21 cellular contexts compared by ENCODE assay signal in the genomic region with DNA sequence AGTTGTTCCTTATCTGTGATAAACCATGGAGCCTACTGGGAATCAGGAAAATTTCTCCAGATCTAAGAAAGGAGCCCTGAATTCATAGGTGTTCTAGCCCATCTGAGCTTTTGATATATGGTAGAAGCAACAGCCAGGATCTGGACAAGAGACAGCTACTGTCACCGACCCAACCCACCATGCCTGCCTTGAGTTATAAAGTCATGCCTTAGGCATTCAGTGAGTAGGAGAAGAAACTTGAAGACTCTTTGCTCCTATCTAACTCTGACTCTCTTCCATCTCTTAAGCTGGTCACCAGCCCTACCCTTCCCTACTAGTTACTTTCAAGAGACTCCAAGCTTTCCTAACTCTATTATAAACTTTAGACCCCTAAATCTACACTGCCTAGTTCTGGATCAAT.
"Had no signal": no experiment of that assay in that cellular context is flagged by ENCODE, and none has a peak within 500 bp of the region (broad histone marks: within the 10 kb centered on the region; RNA-seq: fewer than 3 reads in every experiment).

No MANE protein-coding gene starts in this region.

- H3K27me3 ChIP-seq: foreskin keratinocyte, right lobe of liver, spleen, tibial artery, upper lobe of left lung, uterus had no signal

- H3K9me3 ChIP-seq: prostate gland, right lobe of liver, spleen, tibial artery, upper lobe of left lung, uterus had no signal

- H3K79me2 ChIP-seq: parathyroid adenoma had no signal

- H3K4me3 Mint-ChIP-seq: naive thymus-derived CD4-positive, alpha-beta T cell; nephron progenitor cell; stimulated activated memory B cell treated with anti-CD40 and anti-IgM and Interleukin-4, amounts not matched to agents 10 μg/mL and 1 μg/mL and 100 μg/mL, for 72 hours; stimulated activated naive CD8-positive, alpha-beta T cell treated with anti-CD3 and anti-CD28 coated beads, Interleukin-15, Interleukin-2, amounts not matched to agents 100 ng/mL and 50 ng/mL, for 24 hours had no signal

- H2AFZ ChIP-seq: parathyroid adenoma had no signal

- H3K27ac ChIP-seq: coronary artery, foreskin keratinocyte, parathyroid adenoma, prostate gland, right lobe of liver, spleen, tibial artery, upper lobe of left lung, uterus had no signal

- DNase-seq: effector CD8-positive, alpha-beta T cell; foreskin keratinocyte; head of caudate nucleus; hippocampal formation; kidney glomerular epithelial cell; mammary epithelial cell; naive thymus-derived CD4-positive, alpha-beta T cell; nephron progenitor cell; right lobe of liver; spleen; stimulated activated CD4-positive, alpha-beta T cell treated with anti-CD3 and anti-CD28 coated beads, Interleukin-15, amount 100 ng/mL, for 24 hours; stimulated activated CD4-positive, alpha-beta T cell treated with anti-CD3 and anti-CD28 coated beads, Interleukin-1b, Interleukin-23, amount 100 ng/mL, for 48 hours; stimulated activated CD4-positive, alpha-beta T cell treated with anti-CD3 and anti-CD28 coated beads, Interleukin-4, amount 100 ng/mL, for 24 hours; tibial artery; upper lobe of left lung; uterus had no signal

- H3K4me1 Mint-ChIP-seq: nephron progenitor cell had no signal

- H3K27ac Mint-ChIP-seq: nephron progenitor cell; stimulated activated memory B cell treated with anti-CD40 and anti-IgM and Interleukin-4, amounts not matched to agents 10 μg/mL and 1 μg/mL and 100 μg/mL, for 72 hours; stimulated activated naive CD8-positive, alpha-beta T cell treated with anti-CD3 and anti-CD28 coated beads, Interleukin-15, Interleukin-2, amounts not matched to agents 100 ng/mL and 50 ng/mL, for 24 hours had no signal

- H3K4me1 ChIP-seq: foreskin keratinocyte, parathyroid adenoma, prostate gland, right lobe of liver, spleen, tibial artery, upper lobe of left lung, uterus had no signal

- ATAC-seq: foreskin keratinocyte; naive thymus-derived CD4-positive, alpha-beta T cell; right lobe of liver; stimulated activated memory B cell treated with anti-CD40 and anti-IgM and Interleukin-4, amounts not matched to agents 10 μg/mL and 1 μg/mL and 100 μg/mL, for 72 hours had no signal

- H3K27me3 Mint-ChIP-seq: stimulated activated memory B cell treated with anti-CD40 and anti-IgM and Interleukin-4, amounts not matched to agents 10 μg/mL and 1 μg/mL and 100 μg/mL, for 72 hours had no signal

- H3K4me3 ChIP-seq: coronary artery, prostate gland, right lobe of liver, spleen, tibial artery, upper lobe of left lung, uterus had no signal

- H3K9ac ChIP-seq: parathyroid adenoma had no signal

- H3K36me3 ChIP-seq: prostate gland, right lobe of liver, spleen, tibial artery, upper lobe of left lung, uterus had no signal
